In the genomic region with DNA sequence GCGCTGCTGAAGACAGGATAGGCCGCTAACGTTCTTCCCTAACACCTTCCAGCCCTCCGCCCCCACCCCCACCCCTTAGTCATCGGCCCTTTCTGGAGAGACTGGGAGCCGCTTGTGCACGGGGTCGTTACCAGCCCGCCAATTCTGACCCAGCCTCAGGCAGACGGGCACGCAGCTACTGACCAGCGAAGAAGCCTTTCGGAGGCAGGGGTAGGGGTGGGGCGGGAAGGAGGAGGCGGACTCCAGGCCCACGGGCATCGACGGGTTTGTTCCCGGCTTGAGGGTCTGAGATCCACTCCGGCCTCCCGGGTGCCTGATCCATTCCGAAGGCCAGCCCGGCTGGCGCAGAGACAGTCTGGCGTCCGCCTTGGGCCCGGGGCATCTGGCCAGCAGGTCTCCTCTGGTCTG, we compare ENCODE assay signal across 18 cellular contexts. TPM values are rescaled to one million over a fixed set of nuclear protein-coding genes. Genes with fewer than 3 reads are reported as not detected.
A peak's percentile ranks its signal among the peaks of the same experiment; 100 is the strongest.
DNase-seq lines count a peak whose midpoint lies in the region; ATAC-seq and TF ChIP-seq lines count a peak whose summit lies in the region.
"Had no signal": no experiment of that assay in that cellular context is flagged by ENCODE, and none has a peak within 500 bp of the region (broad histone marks: within the 10 kb centered on the region; RNA-seq: fewer than 3 reads in every experiment).

No MANE protein-coding gene starts in this region.

- no peak overlapping the region for H3K9ac ChIP-seq in iPS-18a (ENCODE audit: low read length)

- H3K36me3 ChIP-seq in iPS-18a (ENCODE audit: control insufficient read depth, low read depth, low read length), result no peaks in the 10 kb centered on the region
- H3K36me3 ChIP-seq: SJCRH30, stomach had no signal

- H3K36me3 Mint-ChIP-seq in activated T-cell treated with anti-CD3 and anti-CD28 coated beads, Interleukin-2, amount 50 U/mL, for 24 hours (ENCODE audit: low read depth), result no peaks in the 10 kb centered on the region
- no peaks in the 10 kb centered on the region for H3K36me3 Mint-ChIP-seq in WTC11
- no peaks in the 10 kb centered on the region for H3K36me3 Mint-ChIP-seq in endothelial cell (ENCODE audit: low read depth, unreplicated experiment)
- H3K36me3 Mint-ChIP-seq: activated CD4-positive, alpha-beta memory T cell treated with anti-CD3 and anti-CD28 coated beads for 36 hours had no signal

- peaks cover 67% of the 10 kb centered on the region for H3K4me1 Mint-ChIP-seq in activated T-cell treated with anti-CD3 and anti-CD28 coated beads, Interleukin-2, amount 50 U/mL, for 24 hours (ENCODE audit: low read depth)
- H3K4me1 Mint-ChIP-seq in WTC11, result peaks cover 73% of the 10 kb centered on the region
- H3K4me1 Mint-ChIP-seq in endothelial cell (ENCODE audit: unreplicated experiment), result peaks cover 43% of the 10 kb centered on the region

- no peak overlapping the region for H3K27ac Mint-ChIP-seq in activated T-cell treated with anti-CD3 and anti-CD28 coated beads, Interleukin-2, amount 50 U/mL, for 24 hours
- H3K27ac Mint-ChIP-seq in WTC11 (no peak overlapping the region), endothelial cell (ENCODE audit: unreplicated experiment) (no peak overlapping the region)
- H3K27ac Mint-ChIP-seq: activated CD4-positive, alpha-beta memory T cell treated with anti-CD3 and anti-CD28 coated beads for 36 hours had no signal

- peak; percentile 39 for DNase-seq in activated T-cell treated with anti-CD3 and anti-CD28 coated beads, Interleukin-2, amount 50 U/mL, for 24 hours
- no peak for DNase-seq in activated T-cell treated with anti-CD3 and anti-CD28 coated beads, Interleukin-2, amount 50 U/mL, for 1 hour
- DNase-seq in WTC11 (ENCODE audit: low spot score) (peak; percentile 52), sciatic nerve (ENCODE audit: low spot score) (no peak), SW 1271 (lab: John Stamatoyannopoulos, UW) (no peak), cerebellar nuclear complex (lab: John Stamatoyannopoulos, UW) (no peak), endothelial cell (ENCODE audit: low spot score) (no peak)
- DNase-seq: activated CD4-positive, alpha-beta memory T cell treated with anti-CD3 and anti-CD28 coated beads for 36 hours; activated effector memory CD4-positive, alpha-beta T cell treated with anti-CD3 and anti-CD28 coated beads, Interleukin-2, amount 50 U/mL, for 16 hours; MV-4-11; NCI-H226; SJCRH30 had no signal

- no peak overlapping the region for H3K4me3 Mint-ChIP-seq in activated T-cell treated with anti-CD3 and anti-CD28 coated beads, Interleukin-2, amount 50 U/mL, for 24 hours
- peak overlapping the region; percentile 63 for H3K4me3 Mint-ChIP-seq in WTC11
- no peak overlapping the region for H3K4me3 Mint-ChIP-seq in endothelial cell (ENCODE audit: unreplicated experiment)
- H3K4me3 Mint-ChIP-seq: activated CD4-positive, alpha-beta memory T cell treated with anti-CD3 and anti-CD28 coated beads for 36 hours had no signal

- no peak overlapping the region for H3K27ac ChIP-seq in iPS-18a (ENCODE audit: low read length)
- H3K27ac ChIP-seq: SJCRH30, skin epidermis, stomach had no signal

- POLR2A ChIA-PET in WTC11 (lab: Charles Lee), result no interaction called here

- H3K9me3 Mint-ChIP-seq in activated T-cell treated with anti-CD3 and anti-CD28 coated beads, Interleukin-2, amount 50 U/mL, for 24 hours, result no peaks in the 10 kb centered on the region
- H3K9me3 Mint-ChIP-seq in WTC11 (no peaks in the 10 kb centered on the region), endothelial cell (ENCODE audit: unreplicated experiment) (no peaks in the 10 kb centered on the region)
- H3K9me3 Mint-ChIP-seq: activated CD4-positive, alpha-beta memory T cell treated with anti-CD3 and anti-CD28 coated beads for 36 hours had no signal

- peaks cover 95% of the 10 kb centered on the region for H3K27me3 Mint-ChIP-seq in activated T-cell treated with anti-CD3 and anti-CD28 coated beads, Interleukin-2, amount 50 U/mL, for 24 hours
- H3K27me3 Mint-ChIP-seq in WTC11 (ENCODE audit: low read depth), result peaks cover 100% of the 10 kb centered on the region
- H3K27me3 Mint-ChIP-seq in endothelial cell (ENCODE audit: unreplicated experiment), result peaks cover 49% of the 10 kb centered on the region

- ATAC-seq in WTC11, result peak; percentile 5
- peak; percentile 13 for ATAC-seq in sciatic nerve

- H3K4me1 ChIP-seq in iPS-18a (ENCODE audit: control insufficient read depth, low read depth, low read length), result peaks cover 42% of the 10 kb centered on the region
- H3K4me1 ChIP-seq: SJCRH30 had no signal

- peaks cover 100% of the 10 kb centered on the region for H3K27me3 ChIP-seq in iPS-18a (ENCODE audit: control insufficient read depth, insufficient read depth, low read length)

- TF ChIP-seq CTCF in WTC11 (IDR thresholded peaks at IDR 0.05), result no peak
- TF ChIP-seq CTCF in endothelial cell (IDR thresholded peaks at IDR 0.05; ENCODE audit: unreplicated experiment), result no peak

- peak overlapping the region; percentile 54 for H3K4me3 ChIP-seq in iPS-18a (ENCODE audit: low read length)
- H3K4me3 ChIP-seq: SJCRH30 had no signal

- CTCF ChIA-PET in WTC11 (lab: Charles Lee), result interaction anchor here (1.1 to 4.2 kb wide), 6 partner anchors 10 to 321 kb away, joined by 3 to 26 read pairs (median 4); no protein-coding TSS in a partner anchor

- intact Hi-C loops in sciatic nerve (cut with DNase I), result no loop called here

- no peaks in the 10 kb centered on the region for H3K9me3 ChIP-seq in iPS-18a (ENCODE audit: control insufficient read depth, low read depth, low read length)
- H3K9me3 ChIP-seq: SJCRH30, stomach had no signal

TF ChIP-seq in WTC11, 78 proteins besides CTCF, POLR2A, EP300 and RAD21:
- TF ChIP-seq, protein P1, sequence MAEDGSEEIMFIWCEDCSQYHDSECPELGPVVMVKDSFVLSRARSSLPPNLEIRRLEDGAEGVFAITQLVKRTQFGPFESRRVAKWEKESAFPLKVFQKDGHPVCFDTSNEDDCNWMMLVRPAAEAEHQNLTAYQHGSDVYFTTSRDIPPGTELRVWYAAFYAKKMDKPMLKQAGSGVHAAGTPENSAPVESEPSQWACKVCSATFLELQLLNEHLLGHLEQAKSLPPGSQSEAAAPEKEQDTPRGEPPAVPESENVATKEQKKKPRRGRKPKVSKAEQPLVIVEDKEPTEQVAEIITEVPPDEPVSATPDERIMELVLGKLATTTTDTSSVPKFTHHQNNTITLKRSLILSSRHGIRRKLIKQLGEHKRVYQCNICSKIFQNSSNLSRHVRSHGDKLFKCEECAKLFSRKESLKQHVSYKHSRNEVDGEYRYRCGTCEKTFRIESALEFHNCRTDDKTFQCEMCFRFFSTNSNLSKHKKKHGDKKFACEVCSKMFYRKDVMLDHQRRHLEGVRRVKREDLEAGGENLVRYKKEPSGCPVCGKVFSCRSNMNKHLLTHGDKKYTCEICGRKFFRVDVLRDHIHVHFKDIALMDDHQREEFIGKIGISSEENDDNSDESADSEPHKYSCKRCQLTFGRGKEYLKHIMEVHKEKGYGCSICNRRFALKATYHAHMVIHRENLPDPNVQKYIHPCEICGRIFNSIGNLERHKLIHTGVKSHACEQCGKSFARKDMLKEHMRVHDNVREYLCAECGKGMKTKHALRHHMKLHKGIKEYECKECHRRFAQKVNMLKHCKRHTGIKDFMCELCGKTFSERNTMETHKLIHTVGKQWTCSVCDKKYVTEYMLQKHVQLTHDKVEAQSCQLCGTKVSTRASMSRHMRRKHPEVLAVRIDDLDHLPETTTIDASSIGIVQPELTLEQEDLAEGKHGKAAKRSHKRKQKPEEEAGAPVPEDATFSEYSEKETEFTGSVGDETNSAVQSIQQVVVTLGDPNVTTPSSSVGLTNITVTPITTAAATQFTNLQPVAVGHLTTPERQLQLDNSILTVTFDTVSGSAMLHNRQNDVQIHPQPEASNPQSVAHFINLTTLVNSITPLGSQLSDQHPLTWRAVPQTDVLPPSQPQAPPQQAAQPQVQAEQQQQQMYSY (CRISPR knock-in tag; IDR thresholded peaks at IDR 0.05), result peak; percentile 71
- TF ChIP-seq TEAD4 (CRISPR knock-in tag; IDR thresholded peaks at IDR 0.05), result no peak

RNA-seq across cellular contexts. Expression of gene HAND1, which starts 0.7 kb away (rescaled TPM):
- total RNA-seq in WTC11 (2021), result not detected in 3 replicates
- not detected for total RNA-seq in sciatic nerve
- total RNA-seq in endothelial cell (ENCODE audit: unreplicated experiment), result 0.95 TPM
- total RNA-seq: activated CD4-positive, alpha-beta memory T cell treated with anti-CD3 and anti-CD28 coated beads for 36 hours; Calu3; glomerular endothelial cell; liver; SJCRH30 had no signal

RNA-seq across cellular contexts. Expression of gene SAP30L, which starts 33.0 kb away (rescaled TPM):
- total RNA-seq in WTC11 (2021) (25.6 to 33.5 TPM (median 32.0 TPM) in 3 replicates), sciatic nerve (41.8 TPM), endothelial cell (ENCODE audit: unreplicated experiment) (40.8 TPM)

Comparison
In these comparisons a context has a peak if more than half of its experiments do, and no peak if none do; other contexts are left out.
1. DNase-seq: peak in activated T-cell treated with anti-CD3 and anti-CD28 coated beads, Interleukin-2, amount 50 U/mL, for 24 hours (single experiment) and WTC11 (single experiment); none in activated T-cell treated with anti-CD3 and anti-CD28 coated beads, Interleukin-2, amount 50 U/mL, for 1 hour (single experiment), sciatic nerve (single experiment), SW 1271 (0 of 2), cerebellar nuclear complex (0 of 2) and endothelial cell (single experiment).